ENCODE assay signal across 21 cellular contexts in the genomic region with DNA sequence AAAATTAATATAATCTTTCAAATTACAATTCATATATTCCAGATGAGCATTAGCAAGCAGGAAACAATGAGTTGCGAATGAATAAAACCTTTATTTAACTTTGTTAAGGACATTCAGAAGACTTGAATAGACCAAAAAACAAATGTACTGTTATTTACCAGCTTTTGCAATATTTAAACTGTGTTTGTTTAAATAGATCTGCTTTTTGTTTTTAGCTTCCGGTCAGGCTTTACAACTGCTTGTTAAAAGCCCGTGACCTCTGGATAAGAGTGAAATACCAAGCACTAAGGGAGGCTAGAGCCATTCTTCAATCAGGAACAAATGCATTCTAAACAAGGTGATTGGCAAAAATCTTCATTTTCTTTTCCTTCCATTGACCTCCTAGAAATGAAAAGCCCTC.
A peak's percentile ranks its signal among the peaks of the same experiment; 100 is the strongest.
DNase-seq lines count a peak whose midpoint lies in the region.
"Had no signal": no experiment of that assay in that cellular context is flagged by ENCODE, and none has a peak within 500 bp of the region (broad histone marks: within the 10 kb centered on the region; RNA-seq: fewer than 3 reads in every experiment).

No MANE protein-coding gene starts in this region.

- peak; percentile 9 for DNase-seq in NCI-H82 (lab: John Stamatoyannopoulos, UW)
- no peak for DNase-seq in NCI-H82 treated with DMSO at 0.1 percent for 48 hours (lab: John Stamatoyannopoulos, UW; ENCODE audit: unreplicated experiment)
- peak; percentile 69 for DNase-seq in DMS53 (lab: John Stamatoyannopoulos, UW)
- peak; percentile 24 for DNase-seq in HuH-7 (ENCODE audit: low spot score)
- peak; percentile 40 for DNase-seq in foreskin melanocyte
- no peak for DNase-seq in stimulated activated CD4-positive, alpha-beta T cell treated with anti-CD3 and anti-CD28 coated beads, Interleukin-2, amount 100 ng/mL, for 48 hours
- no peak for DNase-seq in activated T-cell treated with anti-CD3 and anti-CD28 coated beads, Interleukin-2, amount 50 U/mL, for 1 hour
- no peak for DNase-seq in dermis blood vessel endothelial cell
- DNase-seq: Calu3; CD8-positive, alpha-beta T cell; DMS79; GF-D8; HCEC 1CT; Kasumi-1; MV-4-11; NCI-H2171 treated with DMSO at 0.1 percent for 48 hours; NCI-H345; NCI-H510A treated with DMSO at 0.1 percent for 48 hours; PC-3; SK-N-SH; SW 1271 had no signal

Comparison
In these comparisons a context has a peak if more than half of its experiments do, and no peak if none do; other contexts are left out.
1. DNase-seq: peak in NCI-H82 (single experiment), DMS53 (single experiment), HuH-7 (single experiment) and foreskin melanocyte (single experiment); none in NCI-H82 treated with DMSO at 0.1 percent for 48 hours (single experiment), stimulated activated CD4-positive, alpha-beta T cell treated with anti-CD3 and anti-CD28 coated beads, Interleukin-2, amount 100 ng/mL, for 48 hours (0 of 2), activated T-cell treated with anti-CD3 and anti-CD28 coated beads, Interleukin-2, amount 50 U/mL, for 1 hour (single experiment) and dermis blood vessel endothelial cell (single experiment).